In the genomic region with DNA sequence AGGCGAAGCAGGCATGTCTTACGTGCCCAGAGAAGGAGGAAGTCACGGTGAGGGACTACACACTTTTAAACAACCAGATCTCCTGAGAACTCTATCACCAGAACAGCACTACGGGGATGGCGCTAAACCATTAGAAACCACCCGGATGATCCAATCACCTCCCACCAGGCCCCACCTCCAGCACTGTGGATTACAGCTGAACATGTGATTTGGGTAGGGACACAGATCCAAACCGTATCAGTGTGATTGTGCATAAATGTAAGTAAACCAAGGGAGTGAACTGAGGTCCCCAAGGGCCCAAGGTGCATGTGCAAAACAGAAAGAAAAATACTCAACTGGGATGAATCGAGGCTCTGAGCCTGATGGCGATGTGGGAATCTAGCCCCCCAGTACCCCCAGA, we compare ENCODE assay signal across 25 cellular contexts.
"Had no signal": no experiment of that assay in that cellular context is flagged by ENCODE, and none has a peak within 500 bp of the region (broad histone marks: within the 10 kb centered on the region; RNA-seq: fewer than 3 reads in every experiment).

No MANE protein-coding gene starts in this region.

- DNase-seq: activated CD4-positive, alpha-beta memory T cell treated with anti-CD3 and anti-CD28 coated beads for 36 hours; activated CD4-positive, alpha-beta T cell treated with anti-CD3 and anti-CD28 coated beads for 36 hours; activated CD4-positive, alpha-beta T cell treated with anti-CD3 and anti-CD28 coated beads, Interleukin-2, amount 10 ng/mL, durations not matched to agents 24 days and 14 days; activated CD4-positive, CD25-positive, alpha-beta regulatory T cell; activated CD4-positive, CD25-positive, alpha-beta regulatory T cell treated with anti-CD3 and anti-CD28 coated beads, Interleukin-2, amount 50 U/mL, for 72 hours; activated CD8-positive, alpha-beta memory T cell treated with anti-CD3 and anti-CD28 coated beads, Interleukin-2, amount 10 ng/mL, durations not matched to agents 7 days and 5 days; activated CD8-positive, alpha-beta memory T cell treated with anti-CD3 and anti-CD28 coated beads, Interleukin-2, amount 50 U/mL, for 48 hours; activated gamma-delta T cell treated with Interleukin-2 at 50 U/mL for 16 hours; activated naive CD4-positive, alpha-beta T cell treated with anti-CD3 and anti-CD28 coated beads, Interleukin-2, amount 50 U/mL, for 16 hours; activated naive CD4-positive, alpha-beta T cell treated with Interleukin-2 at 50 U/mL for 16 hours; activated T-cell treated with anti-CD3 and anti-CD28 coated beads for 4 hours; activated T-cell treated with anti-CD3 and anti-CD28 coated beads, Interleukin-2, amount 50 U/mL, for 24 hours; activated T-cell treated with anti-CD3 and anti-CD28 coated beads, Interleukin-2, amount 50 U/mL, for 72 hours; amniotic stem cell; anterior cingulate cortex; brain microvascular endothelial cell; caudate nucleus; cortex of kidney; dermis blood vessel endothelial cell; effector CD8-positive, alpha-beta T cell; foreskin fibroblast; T-helper 1 cell; T-helper 17 cell; T1000 had no signal

- H3K27ac ChIP-seq: brain microvascular endothelial cell, epithelial cell of prostate had no signal

- ATAC-seq: activated CD4-positive, alpha-beta T cell treated with anti-CD3 and anti-CD28 coated beads for 36 hours; activated CD8-positive, alpha-beta memory T cell treated with anti-CD3 and anti-CD28 coated beads, Interleukin-2, amount 10 ng/mL, durations not matched to agents 7 days and 5 days; activated T-cell treated with anti-CD3 and anti-CD28 coated beads, Interleukin-2, amount 50 U/mL, for 72 hours; T-helper 17 cell had no signal

- H3K27me3 ChIP-seq: brain microvascular endothelial cell had no signal

- H3K36me3 ChIP-seq: brain microvascular endothelial cell had no signal
